ENCODE assay signal across 8 cellular contexts in genomic region chr10:97736902-97737769, GRCh38. TPM values are rescaled to one million over a fixed set of nuclear protein-coding genes. Genes with fewer than 3 reads are reported as not detected.
DNase-seq lines count a peak whose midpoint lies in the region; ATAC-seq, FAIRE-seq and TF ChIP-seq lines count a peak whose summit lies in the region.

A gene with protein sequence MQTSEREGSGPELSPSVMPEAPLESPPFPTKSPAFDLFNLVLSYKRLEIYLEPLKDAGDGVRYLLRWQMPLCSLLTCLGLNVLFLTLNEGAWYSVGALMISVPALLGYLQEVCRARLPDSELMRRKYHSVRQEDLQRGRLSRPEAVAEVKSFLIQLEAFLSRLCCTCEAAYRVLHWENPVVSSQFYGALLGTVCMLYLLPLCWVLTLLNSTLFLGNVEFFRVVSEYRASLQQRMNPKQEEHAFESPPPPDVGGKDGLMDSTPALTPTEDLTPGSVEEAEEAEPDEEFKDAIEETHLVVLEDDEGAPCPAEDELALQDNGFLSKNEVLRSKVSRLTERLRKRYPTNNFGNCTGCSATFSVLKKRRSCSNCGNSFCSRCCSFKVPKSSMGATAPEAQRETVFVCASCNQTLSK (plus strand): TSS chr10:97737128. CDS start chr10:97738478, 1,350 bp downstream.

- POLR2A ChIA-PET in T-cell (lab: Charles Lee): interaction anchor here (0.6 to 1.3 kb wide), 6 partner anchors 11 to 50 kb away, joined by 3 to 10 read pairs (median 3); partner anchors contain the start of gene AVPI1 (in 2 of the 2)

- H3K36me3 ChIP-seq in cardiac muscle cell: peaks cover 2% of the 10 kb centered on the region
- H3K36me3 ChIP-seq in trophoblast cell (ENCODE audit: control insufficient read depth in 1 of 2, insufficient read depth in 2 of 2, low read length in 2 of 2): peaks cover 7 to 11% of the 10 kb centered on the region in 2 experiments
- peaks cover 0 to 23% (median 0%) of the 10 kb centered on the region in 3 donors for H3K36me3 ChIP-seq in tibial nerve

- H3K9me3 ChIP-seq in cardiac muscle cell (ENCODE audit: low read depth): no peaks in the 10 kb centered on the region
- peaks cover 4% of the 10 kb centered on the region for H3K9me3 ChIP-seq in trophoblast cell (ENCODE audit: insufficient read depth, low read depth, low read length)
- no peaks in the 10 kb centered on the region for H3K9me3 ChIP-seq in tibial nerve

- H3K4me2 ChIP-seq in trophoblast cell (ENCODE audit: low read length): peak within 1 kb of the TSS; percentile 76

- H3K14ac ChIP-seq in trophoblast cell (ENCODE audit: low read length): peak within 1 kb of the TSS; percentile 95

- no peaks in the 10 kb centered on the region for H3K9me3 Mint-ChIP-seq in T-cell

- peak; percentile 94 for TF ChIP-seq POLR2A in GM12892 (IDR thresholded peaks at IDR 0.05; ENCODE audit: low read depth, low read length)
- peak; percentile 91 to 96 for TF ChIP-seq POLR2A in tibial nerve (IDR thresholded peaks at IDR 0.05)

- H2AK5ac ChIP-seq in trophoblast cell (ENCODE audit: low read length): peak within 1 kb of the TSS; percentile 50

- H3K27ac Mint-ChIP-seq in T-cell: peak within 1 kb of the TSS; percentile 94 to 96

- CTCF ChIA-PET in T-cell (lab: Charles Lee): interaction anchor here (0.6 to 4.9 kb wide), 16 partner anchors 10 to 322 kb away, joined by 3 to 29 read pairs (median 4); partner anchors contain the start of genes AVPI1 (in 1 of the 2), MARVELD1 (in 1 of the 2) and PI4K2A (in 1 of the 2)

- WGBS in adipose tissue, 3 donors: 0% methylated on average over 65 to 72 of the region's 72 CpGs
- WGBS in trophoblast cell (ENCODE audit: extremely low coverage, insufficient coverage, insufficient read length): no CpG with 5 or more reads among the region's 72 CpGs
- 0 to 1% methylated on average over 49 to 72 of the region's 72 CpGs for WGBS in tibial nerve, 2 donors

- H3K36me3 Mint-ChIP-seq in T-cell: peaks cover 15% of the 10 kb centered on the region

- ATAC-seq in HG02763 (IDR thresholded peaks at IDR 0.05; ENCODE audit: unreplicated experiment) (peak; percentile 76), T-cell (replicated peaks in 1 of 4) (peak; percentile 88 to 94 (median 91))

- H2BK120ac ChIP-seq in trophoblast cell (ENCODE audit: insufficient read depth, low read length, poor library complexity): peak within 1 kb of the TSS; percentile 45

- H2AFZ ChIP-seq in trophoblast cell (ENCODE audit: insufficient read depth, low read length, poor library complexity): peak within 1 kb of the TSS; percentile 98

- peak within 1 kb of the TSS; percentile 94 for H3K9ac ChIP-seq in trophoblast cell (ENCODE audit: low read length)

- H4K12ac ChIP-seq in trophoblast cell (ENCODE audit: low read depth, low read length): peak within 1 kb of the TSS; percentile 88

- H4K91ac ChIP-seq in trophoblast cell (ENCODE audit: low read depth, low read length): peak within 1 kb of the TSS; percentile 84

- no peak for TF ChIP-seq CTCF in cardiac muscle cell (IDR thresholded peaks at IDR 0.05; ENCODE audit: low read depth, low read length)
- TF ChIP-seq CTCF in tibial nerve (IDR thresholded peaks at IDR 0.05): peak in 2 of 5 experiments; percentile 19 to 26

- H3K4me3 Mint-ChIP-seq in T-cell: peak within 1 kb of the TSS; percentile 92 to 93 (median 93)

- peaks cover 4% of the 10 kb centered on the region for H3K27me3 ChIP-seq in cardiac muscle cell
- H3K27me3 ChIP-seq in trophoblast cell (ENCODE audit: insufficient read depth, low read length): no peaks in the 10 kb centered on the region
- no peaks in the 10 kb centered on the region for H3K27me3 ChIP-seq in tibial nerve

- no peak within 1 kb of the TSS for H3K23ac ChIP-seq in trophoblast cell (ENCODE audit: low read length)

- DNase-seq in GM12892 (ENCODE audit: insufficient read length): peak; percentile 95
- DNase-seq in NCI-H1417 (lab: John Stamatoyannopoulos, UW): peak; percentile 89 to 95 (median 89)
- DNase-seq in T-cell: peak; percentile 85 to 96 (median 92)
- DNase-seq in cardiac muscle cell (ENCODE audit: low read depth in 1 of 2, low spot score in 1 of 2): peak; percentile 96 to 97
- DNase-seq in trophoblast cell: peak; percentile 93 to 99
- DNase-seq in tibial nerve (ENCODE audit: low spot score in 2 of 2): peak; percentile 91

- H4K8ac ChIP-seq in trophoblast cell (ENCODE audit: low read depth, low read length): peak within 1 kb of the TSS; percentile 96

- H3K27ac ChIP-seq in adipose tissue (ENCODE audit: low read depth, low read length): peak within 1 kb of the TSS; percentile 89
- peak within 1 kb of the TSS; percentile 94 for H3K27ac ChIP-seq in cardiac muscle cell
- peak within 1 kb of the TSS; percentile 52 for H3K27ac ChIP-seq in trophoblast cell (ENCODE audit: low read depth, low read length)
- H3K27ac ChIP-seq in tibial nerve: peak within 1 kb of the TSS; percentile 56 to 96 (median 92)

- H3K79me1 ChIP-seq in trophoblast cell (ENCODE audit: low read length): peaks cover 6% of the 10 kb centered on the region

- H2BK12ac ChIP-seq in trophoblast cell (ENCODE audit: low read length): no peak within 1 kb of the TSS

- peaks cover 53 to 61% (median 57%) of the 10 kb centered on the region in 3 donors for H3K4me1 Mint-ChIP-seq in T-cell

- H3K4me1 ChIP-seq in cardiac muscle cell (ENCODE audit: low read depth) (peaks cover 20% of the 10 kb centered on the region), trophoblast cell (ENCODE audit: control insufficient read depth in 1 of 2, insufficient read depth in 2 of 2, low read length in 2 of 2) (peaks cover 6 to 9% of the 10 kb centered on the region in 2 experiments), tibial nerve (peaks cover 0 to 31% (median 9%) of the 10 kb centered on the region in 4 donors)

- FAIRE-seq in GM12892 (lab: Jason Lieb, UNC): peak; percentile 99

- no peaks in the 10 kb centered on the region for H3K27me3 Mint-ChIP-seq in T-cell

- TF ChIP-seq EP300 in tibial nerve (IDR thresholded peaks at IDR 0.05): peak; percentile 94 to 98

- H3K18ac ChIP-seq in trophoblast cell (ENCODE audit: low read length): peak within 1 kb of the TSS; percentile 89

- H2BK5ac ChIP-seq in trophoblast cell (ENCODE audit: low read depth, low read length, poor library complexity): peak within 1 kb of the TSS; percentile 63

- H3K4me3 ChIP-seq in cardiac muscle cell (peak within 1 kb of the TSS; percentile 72), trophoblast cell (ENCODE audit: low read depth, low read length) (peak within 1 kb of the TSS; percentile 96), tibial nerve (peak within 1 kb of the TSS; percentile 79 to 94 (median 86))

- peaks cover 9% of the 10 kb centered on the region for H3K79me2 ChIP-seq in trophoblast cell (ENCODE audit: control insufficient read depth, insufficient read depth, low read length, poor library complexity)

- peak within 1 kb of the TSS; percentile 88 for H3K4ac ChIP-seq in trophoblast cell (ENCODE audit: low read depth, low read length)

RNA-seq across cellular contexts. Expression of the gene that starts here (rescaled TPM):
- 17.2 TPM for polyA plus RNA-seq in GM12892 (2012; ENCODE audit: missing spikeins)
- 10 to 100 TPM; 57.6 to 68.0 (median 60.0) TPM for total RNA-seq in T-cell
- 10 to 100 TPM; 13.5 to 16.4 (median 14.6) TPM for polyA plus RNA-seq in adipose tissue
- total RNA-seq in cardiac muscle cell: 39.1 and 59.8 TPM in 2 replicates
- 50.7 and 52.8 TPM in 2 replicates for polyA plus RNA-seq in cardiac muscle cell
- 10.8 and 12.1 TPM in 2 replicates for polyA plus RNA-seq in trophoblast cell (2013)
- 10 to 100 TPM; 33.4 to 46.8 (median 42.7) TPM for total RNA-seq in tibial nerve

Comparison
In these comparisons a context has a peak if more than half of its experiments do, and no peak if none do; other contexts are left out.
1. Peak in every context shown above with its lines: DNase-seq, ATAC-seq, H3K4me3 ChIP-seq and H3K27ac ChIP-seq.